ENCODE assay signal across 8 cellular contexts in genomic region chr19:12778020-12778904, GRCh38. TPM values are rescaled to one million over a fixed set of nuclear protein-coding genes. Genes with fewer than 3 reads are reported as not detected.
DNase-seq lines count a peak whose midpoint lies in the region; FAIRE-seq and TF ChIP-seq lines count a peak whose summit lies in the region.

No MANE protein-coding gene starts in this region.

- peak overlapping the region; percentile 65 for H3K4me3 ChIP-seq in epithelial cell of proximal tubule (ENCODE audit: low read depth, low read length)
- peak overlapping the region; percentile 69 to 87 for H3K4me3 ChIP-seq in mucosa of rectum (ENCODE audit: low read length in 2 of 2)
- H3K4me3 ChIP-seq in thymus (ENCODE audit: low read length), result peak overlapping the region; percentile 74

- H3K36me3 ChIP-seq in mucosa of rectum (ENCODE audit: control insufficient read depth in 2 of 2, insufficient read depth in 2 of 2, low read length in 2 of 2) (no peaks in the 10 kb centered on the region), thymus (ENCODE audit: control insufficient read depth, insufficient read depth) (no peaks in the 10 kb centered on the region)

- H3K36me3 Mint-ChIP-seq in activated CD4-positive, alpha-beta memory T cell treated with anti-CD3 and anti-CD28 coated beads for 36 hours, result no peaks in the 10 kb centered on the region

- peak; percentile 81 for DNase-seq in activated CD8-positive, alpha-beta memory T cell treated with anti-CD3 and anti-CD28 coated beads for 24 hours
- no peak for DNase-seq in activated CD8-positive, alpha-beta memory T cell treated with anti-CD3 and anti-CD28 coated beads, Interleukin-2, amount 50 U/mL, for 4 hours
- DNase-seq in NCI-H2081 treated with DMSO at 0.1 percent for 48 hours (lab: John Stamatoyannopoulos, UW), result peak; percentile 71
- peak; percentile 69 for DNase-seq in activated CD4-positive, alpha-beta memory T cell treated with anti-CD3 and anti-CD28 coated beads for 36 hours
- DNase-seq in epithelial cell of proximal tubule (ENCODE audit: low read depth), result no peak
- no peak for DNase-seq in frontal cortex (ENCODE audit: low spot score in 2 of 2)

- H3K27me3 ChIP-seq in mucosa of rectum (ENCODE audit: control insufficient read depth in 2 of 2, insufficient read depth in 2 of 2, low read length in 2 of 2), result no peaks in the 10 kb centered on the region
- no peaks in the 10 kb centered on the region for H3K27me3 ChIP-seq in thymus (ENCODE audit: control insufficient read depth, insufficient read depth)

- H3K4me3 Mint-ChIP-seq in activated CD4-positive, alpha-beta memory T cell treated with anti-CD3 and anti-CD28 coated beads for 36 hours, result peak overlapping the region; percentile 76

- H3K9me3 ChIP-seq in mucosa of rectum (ENCODE audit: control insufficient read depth in 2 of 2, low read length in 2 of 2) (no peaks in the 10 kb centered on the region), thymus (ENCODE audit: control insufficient read depth) (no peaks in the 10 kb centered on the region)

- CTCF ChIA-PET in activated CD4-positive, alpha-beta memory T cell treated with anti-CD3 and anti-CD28 coated beads for 36 hours (lab: Charles Lee), result interaction anchor here (0.6 to 7.8 kb wide), 13 partner anchors 9 to 187 kb away, joined by 3 to 372 read pairs (median 8); partner anchors contain the start of genes JUNB, PRDX2, RNASEH2A and THSD8

- no peak for TF ChIP-seq CTCF in epithelial cell of proximal tubule (conservative IDR thresholded peaks at IDR 0.05; ENCODE audit: low read depth, low read length)

- H3K9ac ChIP-seq in mucosa of rectum (ENCODE audit: low read depth in 1 of 2, low read length in 2 of 2), result peak overlapping the region; percentile 80 to 94

- peaks cover 40% of the 10 kb centered on the region for H3K4me1 Mint-ChIP-seq in activated CD4-positive, alpha-beta memory T cell treated with anti-CD3 and anti-CD28 coated beads for 36 hours (ENCODE audit: low read depth)

- FAIRE-seq in frontal cortex (lab: Jason Lieb, UNC), result no peak

- H3K27me3 Mint-ChIP-seq in activated CD4-positive, alpha-beta memory T cell treated with anti-CD3 and anti-CD28 coated beads for 36 hours, result no peaks in the 10 kb centered on the region

- H3K27ac ChIP-seq in mucosa of rectum (ENCODE audit: low read depth in 2 of 2, low read length in 2 of 2) (peak overlapping the region; percentile 85 to 97), thymus (ENCODE audit: low read depth) (peak overlapping the region; percentile 92)

- POLR2A ChIA-PET in activated CD4-positive, alpha-beta memory T cell treated with anti-CD3 and anti-CD28 coated beads for 36 hours (lab: Charles Lee), result interaction anchor here (0.7 to 4.0 kb wide), 9 partner anchors 8 to 68 kb away, joined by 3 to 89 read pairs (median 4); partner anchors contain the start of genes GET3 and JUNB

- H3K4me1 ChIP-seq in mucosa of rectum (ENCODE audit: control insufficient read depth in 2 of 2, insufficient read depth in 2 of 2, low read length in 2 of 2) (peaks cover 37 to 45% of the 10 kb centered on the region in 2 donors), thymus (ENCODE audit: control insufficient read depth, insufficient read depth, low read length) (peaks cover 15% of the 10 kb centered on the region)

- intact Hi-C loops in activated CD4-positive, alpha-beta memory T cell treated with anti-CD3 and anti-CD28 coated beads for 36 hours (cut with micrococcal nuclease), result loop anchor here (1.0 to 5.0 kb wide), 3 partner anchors 13 to 446 kb away; partner anchors contain the start of genes JUNB, MAST1 and ZNF563

- H3K9me3 Mint-ChIP-seq in activated CD4-positive, alpha-beta memory T cell treated with anti-CD3 and anti-CD28 coated beads for 36 hours, result no peaks in the 10 kb centered on the region

- peak overlapping the region; percentile 87 for H3K27ac Mint-ChIP-seq in activated CD4-positive, alpha-beta memory T cell treated with anti-CD3 and anti-CD28 coated beads for 36 hours

- 6% methylated on average over 44 of the region's 44 CpGs for WGBS in thymus

RNA-seq across cellular contexts. Expression of gene HOOK2, which starts 2.9 kb away (rescaled TPM):
- 10 to 100 TPM; 20.2 to 22.2 TPM for total RNA-seq in activated CD4-positive, alpha-beta memory T cell treated with anti-CD3 and anti-CD28 coated beads for 36 hours
- total RNA-seq in epithelial cell of proximal tubule (12.3 and 26.3 TPM in 2 replicates), frontal cortex (14.3 TPM)
- 36.4 TPM for polyA plus RNA-seq in thymus

RNA-seq across cellular contexts. Expression of gene JUNB, which starts 13.0 kb away (rescaled TPM):
- total RNA-seq in activated CD4-positive, alpha-beta memory T cell treated with anti-CD3 and anti-CD28 coated beads for 36 hours, result 100 to 1,000 TPM; 409 to 411 TPM
- total RNA-seq in epithelial cell of proximal tubule (127 and 251 TPM in 2 replicates), frontal cortex (16.3 TPM)
- polyA plus RNA-seq in thymus, result 139 TPM

RNA-seq across cellular contexts. Expression of gene PRDX2, which starts 23.3 kb away (rescaled TPM):
- 100 to 1,000 TPM; 253 to 258 TPM for total RNA-seq in activated CD4-positive, alpha-beta memory T cell treated with anti-CD3 and anti-CD28 coated beads for 36 hours
- total RNA-seq in epithelial cell of proximal tubule, result 463 and 571 TPM in 2 replicates
- polyA plus RNA-seq in thymus, result 113 TPM
- 208 TPM for total RNA-seq in frontal cortex

RNA-seq across cellular contexts. Expression of gene THSD8, which starts 23.6 kb away (rescaled TPM):
- 10 to 100 TPM; 42.4 to 44.6 TPM for total RNA-seq in activated CD4-positive, alpha-beta memory T cell treated with anti-CD3 and anti-CD28 coated beads for 36 hours
- not detected in 2 replicates for total RNA-seq in epithelial cell of proximal tubule
- 4.1 TPM for polyA plus RNA-seq in thymus
- total RNA-seq in frontal cortex, result 0.82 TPM

RNA-seq across cellular contexts. Expression of gene BEST2, which starts 26.7 kb away (rescaled TPM):
- not detected for total RNA-seq in activated CD4-positive, alpha-beta memory T cell treated with anti-CD3 and anti-CD28 coated beads for 36 hours
- not detected in 2 replicates for total RNA-seq in epithelial cell of proximal tubule
- polyA plus RNA-seq in thymus, result 0.46 TPM
- not detected for total RNA-seq in frontal cortex

Comparison
In these comparisons a context has a peak if more than half of its experiments do, and no peak if none do; other contexts are left out.
1. DNase-seq: peak in activated CD8-positive, alpha-beta memory T cell treated with anti-CD3 and anti-CD28 coated beads for 24 hours (single experiment), NCI-H2081 treated with DMSO at 0.1 percent for 48 hours (single experiment) and activated CD4-positive, alpha-beta memory T cell treated with anti-CD3 and anti-CD28 coated beads for 36 hours (single experiment); none in activated CD8-positive, alpha-beta memory T cell treated with anti-CD3 and anti-CD28 coated beads, Interleukin-2, amount 50 U/mL, for 4 hours (single experiment), epithelial cell of proximal tubule (single experiment) and frontal cortex (0 of 2).
2. Peak in every context shown above with its lines, with median percentiles within 50 percentile points of each other: H3K4me3 ChIP-seq.